15 cellular contexts compared by ENCODE assay signal in the genomic region with DNA sequence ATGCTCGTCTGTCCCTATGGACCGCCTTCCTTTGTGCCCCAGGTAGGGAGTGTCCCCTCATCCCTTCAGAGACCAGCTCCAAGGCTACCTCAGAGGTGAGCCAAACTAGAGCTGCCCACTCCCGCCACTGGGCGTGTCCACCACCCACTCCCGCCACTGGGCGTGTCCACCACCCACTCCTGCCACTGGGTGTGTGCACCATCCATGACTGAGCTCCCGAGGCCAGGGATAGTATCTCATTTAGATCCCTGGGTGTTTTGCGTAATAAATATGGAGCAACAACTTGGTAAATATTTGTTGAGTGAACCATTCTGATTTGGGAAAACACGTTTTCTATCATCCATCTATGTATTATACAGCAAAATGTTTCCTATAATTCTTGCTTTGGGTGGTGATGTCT.
"Had no signal": no experiment of that assay in that cellular context is flagged by ENCODE, and none has a peak within 500 bp of the region (broad histone marks: within the 10 kb centered on the region; RNA-seq: fewer than 3 reads in every experiment).

No MANE protein-coding gene starts in this region.

- H3K36me3 Mint-ChIP-seq: activated naive CD4-positive, alpha-beta T cell treated with anti-CD3 and anti-CD28 coated beads, Interleukin-2, amount 10 ng/mL, durations not matched to agents 7 days and 5 days; naive thymus-derived CD8-positive, alpha-beta T cell had no signal

- H3K4me1 ChIP-seq: colonic mucosa had no signal

- H3K4me3 Mint-ChIP-seq: activated naive CD4-positive, alpha-beta T cell treated with anti-CD3 and anti-CD28 coated beads, Interleukin-2, amount 10 ng/mL, durations not matched to agents 7 days and 5 days; naive thymus-derived CD8-positive, alpha-beta T cell had no signal

- H3K27ac Mint-ChIP-seq: activated naive CD4-positive, alpha-beta T cell treated with anti-CD3 and anti-CD28 coated beads, Interleukin-2, amount 10 ng/mL, durations not matched to agents 7 days and 5 days had no signal

- H3K27me3 ChIP-seq: esophagus muscularis mucosa, right atrium auricular region, tibial artery, vagina had no signal

- H3K36me3 ChIP-seq: colonic mucosa, esophagus muscularis mucosa, right atrium auricular region, tibial artery, vagina had no signal

- ATAC-seq: left lobe of liver; mucosa of descending colon; naive thymus-derived CD8-positive, alpha-beta T cell had no signal

- H3K4me3 ChIP-seq: colonic mucosa, esophagus muscularis mucosa, mucosa of descending colon, right atrium auricular region, skin epidermis, tibial artery, vagina had no signal

- H3K9me3 ChIP-seq: colonic mucosa, esophagus muscularis mucosa, mucosa of descending colon, right atrium auricular region, tibial artery, vagina had no signal

- DNase-seq: activated CD4-positive, alpha-beta T cell treated with anti-CD3 and anti-CD28 coated beads, Interleukin-2, amount 50 U/mL, for 1 hour; activated naive CD4-positive, alpha-beta T cell treated with anti-CD3 and anti-CD28 coated beads, Interleukin-2, amount 10 ng/mL, durations not matched to agents 7 days and 5 days; central memory CD4-positive, alpha-beta T cell; colonic mucosa; hippocampal formation; mucosa of descending colon; naive thymus-derived CD8-positive, alpha-beta T cell; stimulated activated CD4-positive, alpha-beta T cell treated with anti-CD3 and anti-CD28 coated beads, Interleukin-4, amount 100 ng/mL, for 24 hours; stimulated activated naive CD4-positive, alpha-beta T cell; tibial artery had no signal

- H3K27ac ChIP-seq: colonic mucosa, vagina had no signal
